In genomic region chr6:138086573-138087196, GRCh38 we compare ENCODE assay signal across 8 cellular contexts. TPM values are rescaled to one million over a fixed set of nuclear protein-coding genes. Genes with fewer than 3 reads are reported as not detected.
DNase-seq lines count a peak whose midpoint lies in the region; ATAC-seq and TF ChIP-seq lines count a peak whose summit lies in the region.

No MANE protein-coding gene starts in this region.

- ATAC-seq in WTC11 (peak; percentile 97), HG02763 (IDR thresholded peaks at IDR 0.05; ENCODE audit: unreplicated experiment) (no peak)

- H3K36me3 Mint-ChIP-seq in WTC11 = peaks cover 2% of the 10 kb centered on the region
- H3K36me3 Mint-ChIP-seq in activated CD4-positive, alpha-beta T cell treated with anti-CD3 and anti-CD28 coated beads, Interleukin-2, amount 10 ng/mL, durations not matched to agents 7 days and 5 days (ENCODE audit: low read depth) = no peaks in the 10 kb centered on the region

- CTCF ChIA-PET in WTC11 (lab: Charles Lee) = interaction anchor here (0.7 to 1.5 kb wide), 3 partner anchors 19 to 82 kb away, joined by 4 to 15 read pairs (median 4); no protein-coding TSS in a partner anchor
- CTCF ChIA-PET in activated CD4-positive, alpha-beta T cell treated with anti-CD3 and anti-CD28 coated beads, Interleukin-2, amount 10 ng/mL, durations not matched to agents 7 days and 5 days (lab: Charles Lee) = interaction anchor here (0.6 to 1.1 kb wide), 2 partner anchors 22 to 1367 kb away, joined by 3 to 5 read pairs; no protein-coding TSS in a partner anchor

- no peaks in the 10 kb centered on the region for H3K9me3 Mint-ChIP-seq in WTC11
- H3K9me3 Mint-ChIP-seq in activated CD4-positive, alpha-beta T cell treated with anti-CD3 and anti-CD28 coated beads, Interleukin-2, amount 10 ng/mL, durations not matched to agents 7 days and 5 days = no peaks in the 10 kb centered on the region

- peak; percentile 49 for DNase-seq in COR-L47 (lab: John Stamatoyannopoulos, UW)
- DNase-seq in NCI-H1092 (lab: John Stamatoyannopoulos, UW) = peak; percentile 38
- peak; percentile 17 for DNase-seq in WTC11 (ENCODE audit: low spot score)
- peak; percentile 71 for DNase-seq in kidney glomerular epithelial cell (lab: John Stamatoyannopoulos, UW)
- no peak for DNase-seq in dermis blood vessel endothelial cell
- DNase-seq in stimulated activated naive CD4-positive, alpha-beta T cell treated with Interleukin-2 at 50 U/mL for 16 hours (lab: John Stamatoyannopoulos, UW) = no peak
- DNase-seq in activated CD4-positive, alpha-beta T cell treated with anti-CD3 and anti-CD28 coated beads, Interleukin-2, amount 10 ng/mL, durations not matched to agents 7 days and 5 days = no peak

- POLR2A ChIA-PET in WTC11 (lab: Charles Lee) = interaction anchor here (0.6 kb wide), 1 partner anchor 15 kb away, joined by 7 read pairs; no protein-coding TSS in a partner anchor
- POLR2A ChIA-PET in activated CD4-positive, alpha-beta T cell treated with anti-CD3 and anti-CD28 coated beads, Interleukin-2, amount 10 ng/mL, durations not matched to agents 7 days and 5 days (lab: Charles Lee) = no interaction called here

- TF ChIP-seq CTCF in WTC11 (IDR thresholded peaks at IDR 0.05) = no peak

- H3K4me1 Mint-ChIP-seq in WTC11 = peaks cover 24% of the 10 kb centered on the region
- H3K4me1 Mint-ChIP-seq in activated CD4-positive, alpha-beta T cell treated with anti-CD3 and anti-CD28 coated beads, Interleukin-2, amount 10 ng/mL, durations not matched to agents 7 days and 5 days = no peaks in the 10 kb centered on the region

- no peak overlapping the region for H3K4me3 Mint-ChIP-seq in WTC11
- no peak overlapping the region for H3K4me3 Mint-ChIP-seq in activated CD4-positive, alpha-beta T cell treated with anti-CD3 and anti-CD28 coated beads, Interleukin-2, amount 10 ng/mL, durations not matched to agents 7 days and 5 days

- H3K27me3 Mint-ChIP-seq in WTC11 (ENCODE audit: low read depth) = peaks cover 25% of the 10 kb centered on the region; the same call in 1 of the 2 replicates
- peaks cover 28% of the 10 kb centered on the region for H3K27me3 Mint-ChIP-seq in activated CD4-positive, alpha-beta T cell treated with anti-CD3 and anti-CD28 coated beads, Interleukin-2, amount 10 ng/mL, durations not matched to agents 7 days and 5 days

- H3K27ac Mint-ChIP-seq in WTC11 = peak overlapping the region; percentile 64; the same call in 1 of the 2 replicates
- no peak overlapping the region for H3K27ac Mint-ChIP-seq in activated CD4-positive, alpha-beta T cell treated with anti-CD3 and anti-CD28 coated beads, Interleukin-2, amount 10 ng/mL, durations not matched to agents 7 days and 5 days

TF ChIP-seq in WTC11, 78 proteins besides CTCF, POLR2A, EP300 and RAD21:
- TF ChIP-seq GABPB1 (CRISPR knock-in tag; IDR thresholded peaks at IDR 0.05) (peak; percentile 78; the same call in 1 of the 2 replicates), ARID4B (CRISPR knock-in tag; IDR thresholded peaks at IDR 0.05; ENCODE audit: borderline replicate concordance) (no peak), ZNF232 (CRISPR knock-in tag; IDR thresholded peaks at IDR 0.05) (no peak), ZBTB21 (CRISPR knock-in tag; IDR thresholded peaks at IDR 0.05; ENCODE audit: borderline replicate concordance) (no peak), FOXK1 (CRISPR knock-in tag; IDR thresholded peaks at IDR 0.05) (peak; percentile 41; the same call in 1 of the 2 replicates)

RNA-seq across cellular contexts. Expression of gene PERP, which starts 20.5 kb away (rescaled TPM):
- total RNA-seq in WTC11 (2021) (23.9 to 26.9 TPM (median 24.6 TPM) in 3 replicates), dermis blood vessel endothelial cell (18.5 and 24.8 TPM in 2 replicates)
- total RNA-seq in activated CD4-positive, alpha-beta T cell treated with anti-CD3 and anti-CD28 coated beads, Interleukin-2, amount 10 ng/mL, durations not matched to agents 7 days and 5 days = 1 to 10 TPM; 4.6 to 4.7 TPM

Comparison
In these comparisons a context has a peak if more than half of its experiments do, and no peak if none do; other contexts are left out.
1. DNase-seq: peak in COR-L47 (single experiment), NCI-H1092 (single experiment), WTC11 (single experiment) and kidney glomerular epithelial cell (single experiment); none in dermis blood vessel endothelial cell (single experiment), stimulated activated naive CD4-positive, alpha-beta T cell treated with Interleukin-2 at 50 U/mL for 16 hours (single experiment) and activated CD4-positive, alpha-beta T cell treated with anti-CD3 and anti-CD28 coated beads, Interleukin-2, amount 10 ng/mL, durations not matched to agents 7 days and 5 days (single experiment).